19 cellular contexts compared by ENCODE assay signal in the genomic region with DNA sequence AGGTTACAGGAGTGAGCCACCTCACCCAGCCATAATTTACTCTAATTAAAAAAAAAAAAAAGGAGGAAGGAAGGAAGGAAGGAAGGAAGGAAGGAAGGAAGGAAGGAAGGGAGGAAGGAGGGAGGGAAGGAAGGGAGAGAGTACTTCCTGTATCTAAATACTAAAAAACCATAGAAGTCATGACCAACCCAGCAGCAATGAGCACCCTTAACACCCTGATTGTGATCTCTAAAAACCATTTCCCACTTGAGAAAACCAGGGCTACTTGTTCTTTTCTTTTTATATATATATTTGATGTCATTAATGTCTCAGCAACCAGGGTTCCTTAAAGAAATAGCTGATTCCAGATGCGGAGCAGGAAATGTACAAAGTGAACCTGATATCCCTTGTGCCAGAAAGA. TPM values are rescaled to one million over a fixed set of nuclear protein-coding genes. Genes with fewer than 3 reads are reported as not detected.
DNase-seq lines count a peak whose midpoint lies in the region; ATAC-seq lines count a peak whose summit lies in the region.
"Had no signal": no experiment of that assay in that cellular context is flagged by ENCODE, and none has a peak within 500 bp of the region (broad histone marks: within the 10 kb centered on the region; RNA-seq: fewer than 3 reads in every experiment).

No MANE protein-coding gene starts in this region.

- no peak for ATAC-seq in T-cell (replicated peaks in 1 of 4)
- peak; percentile 29 for ATAC-seq in central memory CD8-positive, alpha-beta T cell (replicated peaks; ENCODE audit: extremely low read depth, poor library complexity, severe bottlenecking)
- ATAC-seq in stimulated activated naive CD8-positive, alpha-beta T cell treated with anti-CD3 and anti-CD28 coated beads, Interleukin-15, amount 100 ng/mL, for 72 hours: no peak
- no peak for ATAC-seq in GM21360 (IDR thresholded peaks at IDR 0.05; ENCODE audit: unreplicated experiment)
- no peak for ATAC-seq in GM21825 (IDR thresholded peaks at IDR 0.05; ENCODE audit: unreplicated experiment)

- peaks cover 68% of the 10 kb centered on the region for H3K4me1 Mint-ChIP-seq in activated naive CD4-positive, alpha-beta T cell treated with anti-CD3 and anti-CD28 coated beads, Interleukin-2, amount 50 U/mL, for 24 hours
- H3K4me1 Mint-ChIP-seq in T-cell: peaks cover 67 to 70% (median 68%) of the 10 kb centered on the region in 3 donors
- peaks cover 44% of the 10 kb centered on the region for H3K4me1 Mint-ChIP-seq in central memory CD8-positive, alpha-beta T cell
- peaks cover 68% of the 10 kb centered on the region for H3K4me1 Mint-ChIP-seq in stimulated activated naive CD8-positive, alpha-beta T cell treated with anti-CD3 and anti-CD28 coated beads, Interleukin-15, amount 100 ng/mL, for 72 hours

- CTCF ChIA-PET in T-cell (lab: Charles Lee): no interaction called here

- peaks cover under 1% of the 10 kb centered on the region for H3K36me3 Mint-ChIP-seq in activated naive CD4-positive, alpha-beta T cell treated with anti-CD3 and anti-CD28 coated beads, Interleukin-2, amount 50 U/mL, for 24 hours
- peaks cover 4% of the 10 kb centered on the region for H3K36me3 Mint-ChIP-seq in T-cell
- H3K36me3 Mint-ChIP-seq in central memory CD8-positive, alpha-beta T cell (ENCODE audit: insufficient read depth): peaks cover 16% of the 10 kb centered on the region

- POLR2A ChIA-PET in T-cell (lab: Charles Lee): interaction anchor here in 1 of 2 donors (0.6 kb wide), 1 partner anchor 16 kb away, joined by 3 read pairs; no protein-coding TSS in a partner anchor

- peak overlapping the region; percentile 88 for H3K27ac Mint-ChIP-seq in activated naive CD4-positive, alpha-beta T cell treated with anti-CD3 and anti-CD28 coated beads, Interleukin-2, amount 50 U/mL, for 24 hours
- peak overlapping the region; percentile 77 to 87 for H3K27ac Mint-ChIP-seq in T-cell
- H3K27ac Mint-ChIP-seq in central memory CD8-positive, alpha-beta T cell (ENCODE audit: low read depth): peak overlapping the region; percentile 75
- H3K27ac Mint-ChIP-seq in stimulated activated naive CD8-positive, alpha-beta T cell treated with anti-CD3 and anti-CD28 coated beads, Interleukin-15, amount 100 ng/mL, for 72 hours: peak overlapping the region; percentile 80 to 82

- DNase-seq in activated naive CD4-positive, alpha-beta T cell treated with Interleukin-2 at 50 U/mL for 16 hours: no peak
- no peak for DNase-seq in T-cell
- no peak for DNase-seq in central memory CD8-positive, alpha-beta T cell (ENCODE audit: low spot score in 2 of 2)
- DNase-seq in stimulated activated naive CD8-positive, alpha-beta T cell treated with anti-CD3 and anti-CD28 coated beads, Interleukin-15, amount 100 ng/mL, for 72 hours: no peak
- DNase-seq in stimulated activated CD4-positive, alpha-beta T cell treated with anti-CD3 and anti-CD28 coated beads, Interleukin-12 subunit alpha, Interleukin-12 subunit beta, amount 100 ng/mL, for 4 hours: no peak
- DNase-seq: activated CD4-positive, CD25-positive, alpha-beta regulatory T cell; cortex of kidney; gastrocnemius medialis; GF-D8; GM23248; left lung; NCI-H1048; NCI-H2107; NCI-H524 treated with DMSO at 0.1 percent for 48 hours; SHP77 treated with DMSO at 0.1 percent for 48 hours; stimulated activated CD4-positive, alpha-beta T cell treated with anti-CD3 and anti-CD28 coated beads, Interleukin-4, amount 100 ng/mL, for 24 hours had no signal

- no peaks in the 10 kb centered on the region for H3K9me3 Mint-ChIP-seq in activated naive CD4-positive, alpha-beta T cell treated with anti-CD3 and anti-CD28 coated beads, Interleukin-2, amount 50 U/mL, for 24 hours
- H3K9me3 Mint-ChIP-seq in T-cell: no peaks in the 10 kb centered on the region
- H3K9me3 Mint-ChIP-seq in central memory CD8-positive, alpha-beta T cell: no peaks in the 10 kb centered on the region
- H3K9me3 Mint-ChIP-seq in stimulated activated naive CD8-positive, alpha-beta T cell treated with anti-CD3 and anti-CD28 coated beads, Interleukin-15, amount 100 ng/mL, for 72 hours: no peaks in the 10 kb centered on the region

- H3K27me3 Mint-ChIP-seq in activated naive CD4-positive, alpha-beta T cell treated with anti-CD3 and anti-CD28 coated beads, Interleukin-2, amount 50 U/mL, for 24 hours: no peaks in the 10 kb centered on the region
- H3K27me3 Mint-ChIP-seq in T-cell: no peaks in the 10 kb centered on the region
- H3K27me3 Mint-ChIP-seq in central memory CD8-positive, alpha-beta T cell: no peaks in the 10 kb centered on the region
- H3K27me3 Mint-ChIP-seq in stimulated activated naive CD8-positive, alpha-beta T cell treated with anti-CD3 and anti-CD28 coated beads, Interleukin-15, amount 100 ng/mL, for 72 hours: no peaks in the 10 kb centered on the region

- peak overlapping the region; percentile 8 for H3K4me3 Mint-ChIP-seq in activated naive CD4-positive, alpha-beta T cell treated with anti-CD3 and anti-CD28 coated beads, Interleukin-2, amount 50 U/mL, for 24 hours
- peak overlapping the region in 1 of 3 donors; percentile 59 for H3K4me3 Mint-ChIP-seq in T-cell
- H3K4me3 Mint-ChIP-seq in central memory CD8-positive, alpha-beta T cell: peak overlapping the region; percentile 71
- peak overlapping the region; percentile 6 to 77 for H3K4me3 Mint-ChIP-seq in stimulated activated naive CD8-positive, alpha-beta T cell treated with anti-CD3 and anti-CD28 coated beads, Interleukin-15, amount 100 ng/mL, for 72 hours

RNA-seq across cellular contexts. Expression of gene ARID4B, which starts 31.2 kb away (rescaled TPM):
- total RNA-seq in T-cell: 100 to 1,000 TPM in 2 of 5 donors, 10 to 100 TPM in 3; 70.4 to 151 (median 79.1) TPM

RNA-seq across cellular contexts. Expression of gene GGPS1, which starts 31.6 kb away (rescaled TPM):
- 10 to 100 TPM; 32.2 to 44.0 (median 39.8) TPM for total RNA-seq in T-cell
